10 cellular contexts compared by ENCODE assay signal in the genomic region with DNA sequence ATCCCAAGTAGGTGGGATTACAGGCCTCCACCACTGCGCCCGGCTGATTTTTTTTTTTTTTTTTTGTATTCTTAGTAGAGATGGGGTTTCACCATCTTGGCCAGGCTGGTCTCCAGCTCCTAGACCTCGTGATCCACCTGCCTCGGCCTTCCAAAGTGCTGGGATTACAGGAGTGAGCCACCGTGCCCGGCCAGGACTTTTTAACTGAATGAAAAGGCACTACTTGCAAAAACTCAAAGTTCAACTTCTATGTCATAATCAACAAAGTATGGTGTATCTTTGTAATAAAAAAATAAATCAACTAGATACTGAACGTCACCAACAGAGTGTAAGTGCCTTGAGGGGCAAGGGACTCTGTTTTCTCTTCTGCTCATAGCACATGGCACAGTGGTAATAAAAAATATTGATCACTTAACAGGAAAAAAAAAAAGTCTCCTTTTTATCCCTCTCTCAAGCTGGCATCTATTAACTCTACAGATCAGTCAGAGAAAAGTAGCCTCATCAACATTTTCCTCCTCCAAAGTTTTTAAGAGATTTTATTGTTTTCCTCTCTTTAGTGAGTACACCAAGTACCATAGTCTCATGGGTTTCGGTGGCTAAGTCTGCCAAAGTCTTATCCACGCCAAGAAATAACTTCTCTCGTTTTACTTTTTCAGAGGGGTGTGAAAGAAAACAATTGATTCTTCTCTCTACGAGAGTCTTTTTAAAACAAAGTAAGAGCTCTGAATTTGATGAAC. TPM values are rescaled to one million over a fixed set of nuclear protein-coding genes. Genes with fewer than 3 reads are reported as not detected.
A peak's percentile ranks its signal among the peaks of the same experiment; 100 is the strongest.
DNase-seq lines count a peak whose midpoint lies in the region; ATAC-seq and TF ChIP-seq lines count a peak whose summit lies in the region.
"Had no signal": no experiment of that assay in that cellular context is flagged by ENCODE, and none has a peak within 500 bp of the region (broad histone marks: within the 10 kb centered on the region; RNA-seq: fewer than 3 reads in every experiment).

No MANE protein-coding gene starts in this region.

- H3K9me3 ChIP-seq in lower lobe of right lung (no peaks in the 10 kb centered on the region), testis (no peaks in the 10 kb centered on the region)
- H3K9me3 ChIP-seq: A549 had no signal

- H3K9me3 Mint-ChIP-seq in activated CD4-positive, alpha-beta T cell treated with anti-CD3 and anti-CD28 coated beads for 36 hours (ENCODE audit: low read depth) = no peaks in the 10 kb centered on the region
- H3K9me3 Mint-ChIP-seq in chondrocyte (ENCODE audit: low read depth) = no peaks in the 10 kb centered on the region

- intact Hi-C loops in activated CD4-positive, alpha-beta T cell treated with anti-CD3 and anti-CD28 coated beads for 36 hours (cut with DNase I, micrococcal nuclease) = loop anchor here (2.0 to 10.0 kb wide), 4 partner anchors 193 to 635 kb away; partner anchors contain the start of genes EFCAB11 (in 1 of the 2), EML5 (in 1 of the 2) and TDP1 (in 1 of the 2)
- intact Hi-C loops in lower lobe of right lung (cut with DNase I) = no loop called here
- intact Hi-C loops in testis (cut with DNase I; ENCODE audit: low total_unique reads) = no loop called here

- no peak for ATAC-seq in activated CD4-positive, alpha-beta T cell treated with anti-CD3 and anti-CD28 coated beads for 36 hours
- ATAC-seq in lower lobe of right lung (no peak), HG02970 (IDR thresholded peaks at IDR 0.05; ENCODE audit: low FRiP score, unreplicated experiment) (no peak)

- TF ChIP-seq POLR2A in testis (IDR thresholded peaks at IDR 0.05) = no peak

- CTCF ChIA-PET in activated CD4-positive, alpha-beta T cell treated with anti-CD3 and anti-CD28 coated beads for 36 hours (lab: Charles Lee) = interaction anchor here (1.1 kb wide), 1 partner anchor 88 kb away, joined by 3 read pairs; no protein-coding TSS in a partner anchor

- TF ChIP-seq CTCF in chondrocyte (IDR thresholded peaks at IDR 0.05) = no peak
- TF ChIP-seq CTCF in lower lobe of right lung (IDR thresholded peaks at IDR 0.05) = no peak
- no peak for TF ChIP-seq CTCF in testis (IDR thresholded peaks at IDR 0.05)

- no peaks in the 10 kb centered on the region for H3K27me3 ChIP-seq in lower lobe of right lung (ENCODE audit: low read depth)
- H3K27me3 ChIP-seq in testis = no peaks in the 10 kb centered on the region

- POLR2A ChIA-PET in activated CD4-positive, alpha-beta T cell treated with anti-CD3 and anti-CD28 coated beads for 36 hours (lab: Charles Lee) = no interaction called here

- no peaks in the 10 kb centered on the region for H3K27me3 Mint-ChIP-seq in activated CD4-positive, alpha-beta T cell treated with anti-CD3 and anti-CD28 coated beads for 36 hours
- H3K27me3 Mint-ChIP-seq in chondrocyte (ENCODE audit: low read depth) = no peaks in the 10 kb centered on the region

- DNase-seq in activated CD4-positive, alpha-beta T cell treated with anti-CD3 and anti-CD28 coated beads for 36 hours = no peak
- no peak for DNase-seq in activated CD4-positive, alpha-beta T cell treated with anti-CD3 and anti-CD28 coated beads for 4 hours
- DNase-seq in chondrocyte (ENCODE audit: low spot score) = no peak
- DNase-seq in lower lobe of right lung = no peak
- peak; percentile 51 for DNase-seq in testis
- no peak for DNase-seq in GF-D8 (lab: John Stamatoyannopoulos, UW)
- no peak for DNase-seq in NCI-H2171 treated with DMSO at 0.1 percent for 48 hours (lab: John Stamatoyannopoulos, UW)
- DNase-seq: activated CD4-positive, CD25-positive, alpha-beta regulatory T cell treated with anti-CD3 and anti-CD28 coated beads, Interleukin-2, amount 50 U/mL, for 72 hours had no signal

- peak overlapping the region; percentile 26 for H3K4me3 Mint-ChIP-seq in activated CD4-positive, alpha-beta T cell treated with anti-CD3 and anti-CD28 coated beads for 36 hours
- H3K4me3 Mint-ChIP-seq in chondrocyte (ENCODE audit: unreplicated experiment) = no peak overlapping the region

- no peak overlapping the region for H3K4me3 ChIP-seq in lower lobe of right lung
- peak overlapping the region in 1 of 2 donors; percentile 2 for H3K4me3 ChIP-seq in testis
- H3K4me3 ChIP-seq: A549 had no signal

- H3K36me3 Mint-ChIP-seq in activated CD4-positive, alpha-beta T cell treated with anti-CD3 and anti-CD28 coated beads for 36 hours (ENCODE audit: low read depth) = peaks cover 7% of the 10 kb centered on the region
- no peaks in the 10 kb centered on the region for H3K36me3 Mint-ChIP-seq in chondrocyte (ENCODE audit: low read depth)

- no peaks in the 10 kb centered on the region for H3K36me3 ChIP-seq in lower lobe of right lung
- H3K36me3 ChIP-seq in testis (ENCODE audit: low read depth, missing control alignments) = no peaks in the 10 kb centered on the region

- H3K27ac Mint-ChIP-seq in activated CD4-positive, alpha-beta T cell treated with anti-CD3 and anti-CD28 coated beads for 36 hours = peak overlapping the region; percentile 94
- H3K27ac Mint-ChIP-seq in chondrocyte (ENCODE audit: unreplicated experiment) = peak overlapping the region; percentile 97

- 39 to 51% methylated on average over 11 of the region's 11 CpGs for WGBS in testis, 2 donors

- peaks cover 71% of the 10 kb centered on the region for H3K4me1 ChIP-seq in lower lobe of right lung
- peaks cover 26% of the 10 kb centered on the region for H3K4me1 ChIP-seq in testis
- H3K4me1 ChIP-seq: A549 had no signal

- H3K27ac ChIP-seq in lower lobe of right lung (peak overlapping the region; percentile 8), testis (peak overlapping the region; percentile 85 to 86)

- H3K4me1 Mint-ChIP-seq in activated CD4-positive, alpha-beta T cell treated with anti-CD3 and anti-CD28 coated beads for 36 hours = peaks cover 82% of the 10 kb centered on the region
- peaks cover 93% of the 10 kb centered on the region for H3K4me1 Mint-ChIP-seq in chondrocyte (ENCODE audit: low read depth)

RNA-seq across cellular contexts. Expression of gene FOXN3, which starts 10.6 kb away (rescaled TPM):
- total RNA-seq in activated CD4-positive, alpha-beta T cell treated with anti-CD3 and anti-CD28 coated beads for 36 hours = 10 to 100 TPM; 69.1 to 76.3 TPM
- total RNA-seq in chondrocyte (129 to 161 TPM (median 155 TPM) in 3 replicates), lower lobe of right lung (116 TPM), testis (100 to 1,000 TPM; 100 to 103 TPM)
- 40.7 TPM for polyA plus RNA-seq in testis (ENCODE audit: insufficient read depth, low read depth, low replicate concordance)

Comparison
In these comparisons a context has a peak if more than half of its experiments do, and no peak if none do; other contexts are left out.
1. intact Hi-C loops: an anchor here in activated CD4-positive, alpha-beta T cell treated with anti-CD3 and anti-CD28 coated beads for 36 hours (2.0 to 10.0 kb wide); none called in lower lobe of right lung and testis.